Comparison of ENCODE assay signal across 17 cellular contexts in the genomic region with DNA sequence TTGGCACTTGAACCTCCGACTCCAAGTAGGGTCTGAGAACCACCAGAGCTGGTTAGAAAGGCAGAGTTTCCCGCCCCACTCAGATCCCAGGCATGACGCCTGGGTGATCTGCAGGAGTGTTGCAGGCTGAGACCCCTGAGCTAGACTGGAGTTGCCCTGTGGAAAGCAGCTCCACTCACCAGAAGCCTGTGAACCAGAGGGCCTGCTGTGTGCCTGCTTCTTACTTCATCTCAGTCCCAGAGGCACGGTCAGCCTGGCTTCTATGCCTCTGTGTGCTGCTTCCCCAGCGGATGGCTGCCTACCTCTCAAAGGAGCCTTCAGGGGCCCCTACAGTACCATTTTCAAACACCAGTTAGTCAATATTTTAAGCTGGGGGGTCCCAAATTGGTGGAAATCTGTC. TPM values are rescaled to one million over a fixed set of nuclear protein-coding genes. Genes with fewer than 3 reads are reported as not detected.
DNase-seq lines count a peak whose midpoint lies in the region; ATAC-seq and TF ChIP-seq lines count a peak whose summit lies in the region.
"Had no signal": no experiment of that assay in that cellular context is flagged by ENCODE, and none has a peak within 500 bp of the region (broad histone marks: within the 10 kb centered on the region; RNA-seq: fewer than 3 reads in every experiment).

No MANE protein-coding gene starts in this region.

- H2BK120ac ChIP-seq in trophoblast cell (ENCODE audit: insufficient read depth, low read length, poor library complexity) = no peak overlapping the region

- no peak overlapping the region for H3K4me2 ChIP-seq in trophoblast cell (ENCODE audit: low read length)

- no peak overlapping the region for H2AFZ ChIP-seq in trophoblast cell (ENCODE audit: insufficient read depth, low read length, poor library complexity)

- H3K79me2 ChIP-seq in trophoblast cell (ENCODE audit: control insufficient read depth, insufficient read depth, low read length, poor library complexity) = no peaks in the 10 kb centered on the region

- H3K36me3 ChIP-seq in A673 (ENCODE audit: insufficient read depth, low read length, poor library complexity, severe bottlenecking) (no peaks in the 10 kb centered on the region), esophagus muscularis mucosa (no peaks in the 10 kb centered on the region), trophoblast cell (ENCODE audit: control insufficient read depth in 1 of 2, insufficient read depth in 2 of 2, low read length in 2 of 2) (no peaks in the 10 kb centered on the region)
- H3K36me3 ChIP-seq in naive thymus-derived CD4-positive, alpha-beta T cell (ENCODE audit: control insufficient read depth in 2 of 3, insufficient read depth in 3 of 3, low read length in 3 of 3) = no peaks in the 10 kb centered on the region
- H3K36me3 ChIP-seq: colonic mucosa, spleen had no signal

- no peak overlapping the region for H3K18ac ChIP-seq in trophoblast cell (ENCODE audit: low read length)

- DNase-seq in A673 (ENCODE audit: low spot score) (peak; percentile 9), SK-N-DZ (ENCODE audit: low spot score) (peak; percentile 42), esophagus muscularis mucosa (ENCODE audit: extremely low spot score) (no peak), trophoblast cell (no peak), glomerular visceral epithelial cell (ENCODE audit: extremely low spot score) (no peak), NOMO-1 treated with DMSO at 0.1 percent for 48 hours (lab: John Stamatoyannopoulos, UW; ENCODE audit: unreplicated experiment) (no peak), G401 (ENCODE audit: low spot score) (no peak)
- no peak for DNase-seq in naive thymus-derived CD4-positive, alpha-beta T cell
- DNase-seq: activated CD4-positive, alpha-beta T cell treated with anti-CD3 and anti-CD28 coated beads, Interleukin-2, amount 10 ng/mL, durations not matched to agents 24 days and 14 days; activated gamma-delta T cell; MM.1S; spleen; T-helper 1 cell had no signal

- no peaks in the 10 kb centered on the region for H3K9me3 Mint-ChIP-seq in naive thymus-derived CD4-positive, alpha-beta T cell
- H3K9me3 Mint-ChIP-seq: activated CD4-positive, alpha-beta T cell treated with anti-CD3 and anti-CD28 coated beads, Interleukin-2, amount 10 ng/mL, durations not matched to agents 24 days and 14 days; natural killer cell treated with Interleukin-12 subunit alpha and Interleukin-12 subunit beta and Interleukin-15 and Interleukin-18, amount 100 ng/mL, for 72 hours had no signal

- POLR2A ChIA-PET in A673 (lab: Charles Lee; ENCODE audit: low non-redundant PET) = interaction anchor here (0.6 kb wide), 1 partner anchor 802 kb away, joined by 3 read pairs; no protein-coding TSS in a partner anchor
- POLR2A ChIA-PET in naive thymus-derived CD4-positive, alpha-beta T cell (lab: Charles Lee) = interaction anchor here (0.6 to 12.2 kb wide), 5 partner anchors 11 to 617 kb away, joined by 3 to 175 read pairs (median 4); no protein-coding TSS in a partner anchor

- H2BK5ac ChIP-seq in trophoblast cell (ENCODE audit: low read depth, low read length, poor library complexity) = no peak overlapping the region

- H3K23ac ChIP-seq in trophoblast cell (ENCODE audit: low read length) = no peak overlapping the region

- ATAC-seq in naive thymus-derived CD4-positive, alpha-beta T cell = no peak
- ATAC-seq: GM12878; natural killer cell treated with Interleukin-12 subunit alpha and Interleukin-12 subunit beta and Interleukin-15 and Interleukin-18, amount 100 ng/mL, for 72 hours had no signal

- in situ Hi-C loops in G401 (cut with HindIII; ENCODE audit: low sequenced_read_pairs) = no loop called here

- no peak for TF ChIP-seq POLR2A in esophagus muscularis mucosa (IDR thresholded peaks at IDR 0.05; ENCODE audit: low read depth)

- H2BK12ac ChIP-seq in trophoblast cell (ENCODE audit: low read length) = no peak overlapping the region

- peaks cover 29 to 94% (median 69%) of the 10 kb centered on the region in 7 donors for H3K4me1 Mint-ChIP-seq in naive thymus-derived CD4-positive, alpha-beta T cell

- no peak overlapping the region for H3K4me3 ChIP-seq in A673 (ENCODE audit: low read depth, low read length, poor library complexity, severe bottlenecking)
- H3K4me3 ChIP-seq in esophagus muscularis mucosa = no peak overlapping the region
- no peak overlapping the region for H3K4me3 ChIP-seq in trophoblast cell (ENCODE audit: low read depth, low read length)
- H3K4me3 ChIP-seq in naive thymus-derived CD4-positive, alpha-beta T cell (ENCODE audit: low read length) = no peak overlapping the region
- H3K4me3 ChIP-seq: colonic mucosa, GM12878, spleen had no signal

- no peak for TF ChIP-seq EP300 in esophagus muscularis mucosa (IDR thresholded peaks at IDR 0.05)

- H2AK5ac ChIP-seq in trophoblast cell (ENCODE audit: low read length) = no peak overlapping the region

- intact Hi-C loops in A673 (cut with micrococcal nuclease; ENCODE audit: unreplicated experiment) (no loop called here), esophagus muscularis mucosa (cut with DNase I) (no loop called here)
- intact Hi-C loops in naive thymus-derived CD4-positive, alpha-beta T cell (cut with micrococcal nuclease) = loop anchor here in 1 of 2 donors (5.0 kb wide), 1 partner anchor 1356 kb away; no protein-coding TSS in a partner anchor

- no peak overlapping the region for H3K4me3 Mint-ChIP-seq in naive thymus-derived CD4-positive, alpha-beta T cell
- H3K4me3 Mint-ChIP-seq: activated CD4-positive, alpha-beta T cell treated with anti-CD3 and anti-CD28 coated beads, Interleukin-2, amount 10 ng/mL, durations not matched to agents 24 days and 14 days; natural killer cell treated with Interleukin-12 subunit alpha and Interleukin-12 subunit beta and Interleukin-15 and Interleukin-18, amount 100 ng/mL, for 72 hours had no signal

- H3K27me3 Mint-ChIP-seq in naive thymus-derived CD4-positive, alpha-beta T cell = no peaks in the 10 kb centered on the region
- H3K27me3 Mint-ChIP-seq: activated CD4-positive, alpha-beta T cell treated with anti-CD3 and anti-CD28 coated beads, Interleukin-2, amount 10 ng/mL, durations not matched to agents 24 days and 14 days had no signal

- WGBS in esophagus muscularis mucosa = 83% methylated on average over 5 of the region's 5 CpGs
- WGBS in trophoblast cell (ENCODE audit: extremely low coverage, insufficient coverage, insufficient read length) = no CpG with 5 or more reads among the region's 5 CpGs

- no peak overlapping the region for H3K4ac ChIP-seq in trophoblast cell (ENCODE audit: low read depth, low read length)

- no peak overlapping the region for H3K27ac ChIP-seq in A673 (ENCODE audit: low read depth, low read length, poor library complexity, severe bottlenecking)
- H3K27ac ChIP-seq in esophagus muscularis mucosa (replicated peaks in 1 of 4) = peak overlapping the region; percentile 56 to 76 (median 66)
- H3K27ac ChIP-seq in trophoblast cell (ENCODE audit: low read depth, low read length) = no peak overlapping the region
- H3K27ac ChIP-seq in naive thymus-derived CD4-positive, alpha-beta T cell (ENCODE audit: low read depth, low read length) = no peak overlapping the region
- H3K27ac ChIP-seq: colonic mucosa, spleen had no signal

- peak overlapping the region; percentile 27 for H3K9ac ChIP-seq in trophoblast cell (ENCODE audit: low read length)

- no peak overlapping the region for H3K14ac ChIP-seq in trophoblast cell (ENCODE audit: low read length)

- no TSS peak for BruUV-seq in A673 (replicated peaks; lab: Mats Ljungman, UMichigan)

- TF ChIP-seq CTCF in A673 (conservative IDR thresholded peaks at IDR 0.05; ENCODE audit: low read depth, low read length) (no peak), esophagus muscularis mucosa (IDR thresholded peaks at IDR 0.05) (no peak)

- no peak overlapping the region for H4K8ac ChIP-seq in trophoblast cell (ENCODE audit: low read depth, low read length)

- H3K9me3 ChIP-seq in A673 (ENCODE audit: low read depth, low read length, poor library complexity, severe bottlenecking) (no peaks in the 10 kb centered on the region), esophagus muscularis mucosa (no peaks in the 10 kb centered on the region), trophoblast cell (ENCODE audit: insufficient read depth, low read depth, low read length) (no peaks in the 10 kb centered on the region)
- H3K9me3 ChIP-seq in naive thymus-derived CD4-positive, alpha-beta T cell (ENCODE audit: control insufficient read depth in 2 of 3, low read length in 3 of 3) = no peaks in the 10 kb centered on the region
- H3K9me3 ChIP-seq: colonic mucosa, spleen had no signal

- H3K36me3 Mint-ChIP-seq in naive thymus-derived CD4-positive, alpha-beta T cell = no peaks in the 10 kb centered on the region
- H3K36me3 Mint-ChIP-seq: natural killer cell treated with Interleukin-12 subunit alpha and Interleukin-12 subunit beta and Interleukin-15 and Interleukin-18, amount 100 ng/mL, for 72 hours had no signal

- H3K27ac Mint-ChIP-seq in naive thymus-derived CD4-positive, alpha-beta T cell = peak overlapping the region in 2 of 9 donors; percentile 34 to 85
- H3K27ac Mint-ChIP-seq: natural killer cell treated with Interleukin-12 subunit alpha and Interleukin-12 subunit beta and Interleukin-15 and Interleukin-18, amount 100 ng/mL, for 72 hours had no signal

- CTCF ChIA-PET in A673 (lab: Charles Lee) = interaction anchor here (0.5 kb wide), 1 partner anchor 35 kb away, joined by 3 read pairs; no protein-coding TSS in a partner anchor
- CTCF ChIA-PET in naive thymus-derived CD4-positive, alpha-beta T cell (lab: Charles Lee) = interaction anchor here (7.9 to 9.8 kb wide), 2 partner anchors 10 to 26 kb away, joined by 82 to 339 read pairs; no protein-coding TSS in a partner anchor

- no peak overlapping the region for H4K12ac ChIP-seq in trophoblast cell (ENCODE audit: low read depth, low read length)

- no peaks in the 10 kb centered on the region for H3K79me1 ChIP-seq in trophoblast cell (ENCODE audit: low read length)

- H3K4me1 ChIP-seq in A673 (ENCODE audit: insufficient read depth, low read length, poor library complexity, severe bottlenecking) (peaks cover 8% of the 10 kb centered on the region), esophagus muscularis mucosa (peaks cover 13 to 24% (median 13%) of the 10 kb centered on the region in 4 donors), trophoblast cell (ENCODE audit: control insufficient read depth in 1 of 2, insufficient read depth in 2 of 2, low read length in 2 of 2) (peaks cover 7 to 14% of the 10 kb centered on the region in 2 experiments)
- peaks cover 5 to 66% of the 10 kb centered on the region in 2 donors for H3K4me1 ChIP-seq in naive thymus-derived CD4-positive, alpha-beta T cell (ENCODE audit: control insufficient read depth in 2 of 2, insufficient read depth in 2 of 2, low read length in 2 of 2)
- H3K4me1 ChIP-seq: colonic mucosa had no signal

- H3K27me3 ChIP-seq in A673 (replicated peaks; ENCODE audit: insufficient read depth, low read depth, low read length, poor library complexity) (no peaks in the 10 kb centered on the region), esophagus muscularis mucosa (no peaks in the 10 kb centered on the region), trophoblast cell (ENCODE audit: insufficient read depth, low read length) (no peaks in the 10 kb centered on the region)
- H3K27me3 ChIP-seq in naive thymus-derived CD4-positive, alpha-beta T cell (ENCODE audit: control insufficient read depth in 2 of 2, insufficient read depth in 2 of 2, low read length in 2 of 2) = no peaks in the 10 kb centered on the region
- H3K27me3 ChIP-seq: colonic mucosa, spleen had no signal

- H4K91ac ChIP-seq in trophoblast cell (ENCODE audit: low read depth, low read length) = peak overlapping the region; percentile 3

RNA-seq across cellular contexts. Expression of gene CCN6, which starts 15.6 kb away (rescaled TPM):
- total RNA-seq in A673 (2021) (not detected in 2 replicates), esophagus muscularis mucosa (not detected)
- polyA plus RNA-seq in SK-N-DZ (2014; cell fraction: cytosol; rRNA removed) = not detected in 2 replicates
- polyA plus RNA-seq in SK-N-DZ (2014; cell fraction: nucleus; rRNA removed) = not detected in 2 replicates
- not detected in 2 replicates for polyA plus RNA-seq in trophoblast cell (2013)
- not detected for total RNA-seq in naive thymus-derived CD4-positive, alpha-beta T cell
- under 1 TPM in 1 of 2 donors, not detected in 1; 0.13 TPM for polyA plus RNA-seq in naive thymus-derived CD4-positive, alpha-beta T cell
- total RNA-seq in G401 (2014; rRNA removed; shearing (Covaris generic)) = not detected in 2 replicates
- total RNA-seq: colonic mucosa; fibroblast of villous mesenchyme; GM12878; natural killer cell treated with Interleukin-12 subunit alpha and Interleukin-12 subunit beta and Interleukin-15 and Interleukin-18, amount 100 ng/mL, for 72 hours; spleen had no signal

RNA-seq across cellular contexts. Expression of gene TUBE1, which starts 49.0 kb away (rescaled TPM):
- total RNA-seq in A673 (2021) = 24.4 and 29.4 TPM in 2 replicates
- 39.8 and 50.1 TPM in 2 replicates for polyA plus RNA-seq in SK-N-DZ (2014; cell fraction: cytosol; rRNA removed)
- polyA plus RNA-seq in SK-N-DZ (2014; cell fraction: nucleus; rRNA removed) = 134 and 142 TPM in 2 replicates
- 10 to 100 TPM; 15.6 to 35.3 (median 20.3) TPM for total RNA-seq in esophagus muscularis mucosa
- polyA plus RNA-seq in trophoblast cell (2013) = 8.0 and 8.4 TPM in 2 replicates
- total RNA-seq in naive thymus-derived CD4-positive, alpha-beta T cell = 10 to 100 TPM; 19.3 to 50.0 (median 35.1) TPM
- 10 to 100 TPM; 13.4 to 16.1 TPM for polyA plus RNA-seq in naive thymus-derived CD4-positive, alpha-beta T cell
- 12.2 and 17.1 TPM in 2 replicates for total RNA-seq in G401 (2014; rRNA removed; shearing (Covaris generic))

RNA-seq across cellular contexts. Expression of gene FAM229B, which starts 49.1 kb away (rescaled TPM):
- total RNA-seq in A673 (2021) (10.5 and 11.6 TPM in 2 replicates), esophagus muscularis mucosa (10 to 100 TPM; 10.6 to 23.3 (median 14.1) TPM)
- polyA plus RNA-seq in SK-N-DZ (2014; cell fraction: cytosol; rRNA removed) = 17.2 and 36.2 TPM in 2 replicates
- polyA plus RNA-seq in SK-N-DZ (2014; cell fraction: nucleus; rRNA removed) = 28.9 and 37.8 TPM in 2 replicates
- polyA plus RNA-seq in trophoblast cell (2013) = 4.5 and 5.7 TPM in 2 replicates
- 1 to 10 TPM in 4 of 5 experiments, under 1 TPM in 1; 0.70 to 5.8 (median 2.0) TPM for total RNA-seq in naive thymus-derived CD4-positive, alpha-beta T cell
- polyA plus RNA-seq in naive thymus-derived CD4-positive, alpha-beta T cell = 10 to 100 TPM; 10.8 to 14.1 TPM
- total RNA-seq in G401 (2014; rRNA removed; shearing (Covaris generic)) = 4.5 and 5.0 TPM in 2 replicates

Comparison
In these comparisons a context has a peak if more than half of its experiments do, and no peak if none do; other contexts are left out.
1. DNase-seq: peak in A673 (single experiment) and SK-N-DZ (single experiment); none in esophagus muscularis mucosa (single experiment), trophoblast cell (0 of 2), glomerular visceral epithelial cell (single experiment), NOMO-1 treated with DMSO at 0.1 percent for 48 hours (single experiment), naive thymus-derived CD4-positive, alpha-beta T cell (0 of 9) and G401 (single experiment).
2. H3K27ac ChIP-seq: peak in esophagus muscularis mucosa (4 of 4); none in A673 (single experiment), trophoblast cell (single experiment) and naive thymus-derived CD4-positive, alpha-beta T cell (single experiment).